1 cellular context compared by ENCODE assay signal in genomic region chr17:72122002-72122310, GRCh38.
TF ChIP-seq lines count a peak whose summit lies in the region.

No MANE protein-coding gene starts in this region.

TF ChIP-seq in GM23338, 12 proteins besides CTCF, POLR2A, EP300 and RAD21 (continued from another document):
- no peak for TF ChIP-seq ZNF462 (CRISPR knock-in tag; IDR thresholded peaks at IDR 0.05)
- no peak for TF ChIP-seq REST (IDR thresholded peaks at IDR 0.05; ENCODE audit: unreplicated experiment)
- TF ChIP-seq EZH2phosphoT487 (IDR thresholded peaks at IDR 0.05; ENCODE audit: unreplicated experiment), result no peak
- TF ChIP-seq POLR2AphosphoS5 (IDR thresholded peaks at IDR 0.05; ENCODE audit: low read depth), result no peak
